1 cellular context compared by ENCODE assay signal in the genomic region with DNA sequence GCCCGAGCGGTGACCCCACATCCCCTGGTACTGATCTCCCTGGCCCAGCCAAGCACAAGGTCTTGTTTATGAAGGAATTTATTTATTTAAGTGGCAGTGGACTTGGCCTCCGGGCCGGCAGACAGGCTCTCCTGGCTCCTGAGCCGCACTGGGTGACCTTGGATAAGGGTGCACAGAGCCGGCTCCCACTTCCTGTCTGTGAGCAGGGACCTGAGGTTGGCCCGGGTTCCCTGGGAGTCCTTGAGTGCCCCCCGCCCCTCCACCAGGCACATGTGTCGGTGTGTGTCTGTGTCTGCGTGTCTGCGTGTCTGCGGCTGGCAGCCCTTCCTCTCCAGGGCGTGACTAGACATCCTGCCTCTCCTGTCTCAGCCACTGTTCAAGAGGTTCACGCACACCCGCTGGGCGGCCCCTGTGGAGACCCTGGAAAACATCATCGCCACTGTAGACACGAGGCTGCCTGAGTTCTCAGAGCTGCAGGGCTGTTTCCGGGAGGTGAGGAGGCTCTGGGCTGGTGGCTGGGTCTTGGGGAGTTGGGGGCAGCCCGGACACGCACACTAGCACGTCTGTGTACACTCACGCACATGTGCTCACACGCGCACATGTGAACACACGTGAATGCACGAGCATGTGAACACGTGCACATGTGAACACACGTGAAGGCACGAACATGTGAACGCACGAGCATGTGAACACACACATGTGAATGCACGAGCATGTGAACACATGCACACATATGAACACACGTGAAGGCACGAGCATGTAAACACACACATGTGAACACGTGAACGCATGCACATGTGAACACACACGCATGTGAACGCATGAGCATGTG.
TF ChIP-seq lines count a peak whose summit lies in the region.

No MANE protein-coding gene starts in this region.

TF ChIP-seq in HepG2, 621 proteins besides CTCF, POLR2A, EP300 and RAD21 (continued from another document):
- TF ChIP-seq, protein P1, sequence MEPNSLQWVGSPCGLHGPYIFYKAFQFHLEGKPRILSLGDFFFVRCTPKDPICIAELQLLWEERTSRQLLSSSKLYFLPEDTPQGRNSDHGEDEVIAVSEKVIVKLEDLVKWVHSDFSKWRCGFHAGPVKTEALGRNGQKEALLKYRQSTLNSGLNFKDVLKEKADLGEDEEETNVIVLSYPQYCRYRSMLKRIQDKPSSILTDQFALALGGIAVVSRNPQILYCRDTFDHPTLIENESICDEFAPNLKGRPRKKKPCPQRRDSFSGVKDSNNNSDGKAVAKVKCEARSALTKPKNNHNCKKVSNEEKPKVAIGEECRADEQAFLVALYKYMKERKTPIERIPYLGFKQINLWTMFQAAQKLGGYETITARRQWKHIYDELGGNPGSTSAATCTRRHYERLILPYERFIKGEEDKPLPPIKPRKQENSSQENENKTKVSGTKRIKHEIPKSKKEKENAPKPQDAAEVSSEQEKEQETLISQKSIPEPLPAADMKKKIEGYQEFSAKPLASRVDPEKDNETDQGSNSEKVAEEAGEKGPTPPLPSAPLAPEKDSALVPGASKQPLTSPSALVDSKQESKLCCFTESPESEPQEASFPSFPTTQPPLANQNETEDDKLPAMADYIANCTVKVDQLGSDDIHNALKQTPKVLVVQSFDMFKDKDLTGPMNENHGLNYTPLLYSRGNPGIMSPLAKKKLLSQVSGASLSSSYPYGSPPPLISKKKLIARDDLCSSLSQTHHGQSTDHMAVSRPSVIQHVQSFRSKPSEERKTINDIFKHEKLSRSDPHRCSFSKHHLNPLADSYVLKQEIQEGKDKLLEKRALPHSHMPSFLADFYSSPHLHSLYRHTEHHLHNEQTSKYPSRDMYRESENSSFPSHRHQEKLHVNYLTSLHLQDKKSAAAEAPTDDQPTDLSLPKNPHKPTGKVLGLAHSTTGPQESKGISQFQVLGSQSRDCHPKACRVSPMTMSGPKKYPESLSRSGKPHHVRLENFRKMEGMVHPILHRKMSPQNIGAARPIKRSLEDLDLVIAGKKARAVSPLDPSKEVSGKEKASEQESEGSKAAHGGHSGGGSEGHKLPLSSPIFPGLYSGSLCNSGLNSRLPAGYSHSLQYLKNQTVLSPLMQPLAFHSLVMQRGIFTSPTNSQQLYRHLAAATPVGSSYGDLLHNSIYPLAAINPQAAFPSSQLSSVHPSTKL (CRISPR knock-in tag; IDR thresholded peaks at IDR 0.05) = peak; percentile 84
- TF ChIP-seq ZNF292 (CRISPR knock-in tag; IDR thresholded peaks at IDR 0.05; ENCODE audit: borderline replicate concordance, low read depth) = 0 out of 2 replicates have a peak, but pooled peaks have one; percentile 29
- TF ChIP-seq TAF1 (CRISPR knock-in tag; IDR thresholded peaks at IDR 0.05) = no peak
- peak; percentile 35; the same call in 1 of the 2 replicates for TF ChIP-seq THAP11 (CRISPR knock-in tag; IDR thresholded peaks at IDR 0.05)
- TF ChIP-seq MAFF (IDR thresholded peaks at IDR 0.05; ENCODE audit: low read depth, low read length) = no peak
- TF ChIP-seq CBX2 (IDR thresholded peaks at IDR 0.05; ENCODE audit: low read depth, low read length) = no peak
- TF ChIP-seq CBX2 (CRISPR knock-in tag; IDR thresholded peaks at IDR 0.05; ENCODE audit: low read depth) = no peak
- TF ChIP-seq MEIS1 (CRISPR knock-in tag; IDR thresholded peaks at IDR 0.05; ENCODE audit: borderline replicate concordance) = no peak
- TF ChIP-seq ZNF615 (CRISPR knock-in tag; IDR thresholded peaks at IDR 0.05; ENCODE audit: borderline replicate concordance) = no peak
- TF ChIP-seq ZNF816 (CRISPR knock-in tag; IDR thresholded peaks at IDR 0.05; ENCODE audit: borderline replicate concordance) = no peak
- no peak for TF ChIP-seq SIX1 (CRISPR knock-in tag; IDR thresholded peaks at IDR 0.05; ENCODE audit: borderline replicate concordance)
- TF ChIP-seq, protein P2, sequence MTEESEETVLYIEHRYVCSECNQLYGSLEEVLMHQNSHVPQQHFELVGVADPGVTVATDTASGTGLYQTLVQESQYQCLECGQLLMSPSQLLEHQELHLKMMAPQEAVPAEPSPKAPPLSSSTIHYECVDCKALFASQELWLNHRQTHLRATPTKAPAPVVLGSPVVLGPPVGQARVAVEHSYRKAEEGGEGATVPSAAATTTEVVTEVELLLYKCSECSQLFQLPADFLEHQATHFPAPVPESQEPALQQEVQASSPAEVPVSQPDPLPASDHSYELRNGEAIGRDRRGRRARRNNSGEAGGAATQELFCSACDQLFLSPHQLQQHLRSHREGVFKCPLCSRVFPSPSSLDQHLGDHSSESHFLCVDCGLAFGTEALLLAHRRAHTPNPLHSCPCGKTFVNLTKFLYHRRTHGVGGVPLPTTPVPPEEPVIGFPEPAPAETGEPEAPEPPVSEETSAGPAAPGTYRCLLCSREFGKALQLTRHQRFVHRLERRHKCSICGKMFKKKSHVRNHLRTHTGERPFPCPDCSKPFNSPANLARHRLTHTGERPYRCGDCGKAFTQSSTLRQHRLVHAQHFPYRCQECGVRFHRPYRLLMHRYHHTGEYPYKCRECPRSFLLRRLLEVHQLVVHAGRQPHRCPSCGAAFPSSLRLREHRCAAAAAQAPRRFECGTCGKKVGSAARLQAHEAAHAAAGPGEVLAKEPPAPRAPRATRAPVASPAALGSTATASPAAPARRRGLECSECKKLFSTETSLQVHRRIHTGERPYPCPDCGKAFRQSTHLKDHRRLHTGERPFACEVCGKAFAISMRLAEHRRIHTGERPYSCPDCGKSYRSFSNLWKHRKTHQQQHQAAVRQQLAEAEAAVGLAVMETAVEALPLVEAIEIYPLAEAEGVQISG (CRISPR knock-in tag; IDR thresholded peaks at IDR 0.05) = 0 out of 2 replicates have a peak, but pooled peaks have one; percentile 36
- no peak for TF ChIP-seq NBN (conservative IDR thresholded peaks at IDR 0.05)
- TF ChIP-seq NCOA2 (CRISPR knock-in tag; IDR thresholded peaks at IDR 0.05) = 0 out of 2 replicates have a peak, but pooled peaks have one; percentile 14
- TF ChIP-seq, protein P3, sequence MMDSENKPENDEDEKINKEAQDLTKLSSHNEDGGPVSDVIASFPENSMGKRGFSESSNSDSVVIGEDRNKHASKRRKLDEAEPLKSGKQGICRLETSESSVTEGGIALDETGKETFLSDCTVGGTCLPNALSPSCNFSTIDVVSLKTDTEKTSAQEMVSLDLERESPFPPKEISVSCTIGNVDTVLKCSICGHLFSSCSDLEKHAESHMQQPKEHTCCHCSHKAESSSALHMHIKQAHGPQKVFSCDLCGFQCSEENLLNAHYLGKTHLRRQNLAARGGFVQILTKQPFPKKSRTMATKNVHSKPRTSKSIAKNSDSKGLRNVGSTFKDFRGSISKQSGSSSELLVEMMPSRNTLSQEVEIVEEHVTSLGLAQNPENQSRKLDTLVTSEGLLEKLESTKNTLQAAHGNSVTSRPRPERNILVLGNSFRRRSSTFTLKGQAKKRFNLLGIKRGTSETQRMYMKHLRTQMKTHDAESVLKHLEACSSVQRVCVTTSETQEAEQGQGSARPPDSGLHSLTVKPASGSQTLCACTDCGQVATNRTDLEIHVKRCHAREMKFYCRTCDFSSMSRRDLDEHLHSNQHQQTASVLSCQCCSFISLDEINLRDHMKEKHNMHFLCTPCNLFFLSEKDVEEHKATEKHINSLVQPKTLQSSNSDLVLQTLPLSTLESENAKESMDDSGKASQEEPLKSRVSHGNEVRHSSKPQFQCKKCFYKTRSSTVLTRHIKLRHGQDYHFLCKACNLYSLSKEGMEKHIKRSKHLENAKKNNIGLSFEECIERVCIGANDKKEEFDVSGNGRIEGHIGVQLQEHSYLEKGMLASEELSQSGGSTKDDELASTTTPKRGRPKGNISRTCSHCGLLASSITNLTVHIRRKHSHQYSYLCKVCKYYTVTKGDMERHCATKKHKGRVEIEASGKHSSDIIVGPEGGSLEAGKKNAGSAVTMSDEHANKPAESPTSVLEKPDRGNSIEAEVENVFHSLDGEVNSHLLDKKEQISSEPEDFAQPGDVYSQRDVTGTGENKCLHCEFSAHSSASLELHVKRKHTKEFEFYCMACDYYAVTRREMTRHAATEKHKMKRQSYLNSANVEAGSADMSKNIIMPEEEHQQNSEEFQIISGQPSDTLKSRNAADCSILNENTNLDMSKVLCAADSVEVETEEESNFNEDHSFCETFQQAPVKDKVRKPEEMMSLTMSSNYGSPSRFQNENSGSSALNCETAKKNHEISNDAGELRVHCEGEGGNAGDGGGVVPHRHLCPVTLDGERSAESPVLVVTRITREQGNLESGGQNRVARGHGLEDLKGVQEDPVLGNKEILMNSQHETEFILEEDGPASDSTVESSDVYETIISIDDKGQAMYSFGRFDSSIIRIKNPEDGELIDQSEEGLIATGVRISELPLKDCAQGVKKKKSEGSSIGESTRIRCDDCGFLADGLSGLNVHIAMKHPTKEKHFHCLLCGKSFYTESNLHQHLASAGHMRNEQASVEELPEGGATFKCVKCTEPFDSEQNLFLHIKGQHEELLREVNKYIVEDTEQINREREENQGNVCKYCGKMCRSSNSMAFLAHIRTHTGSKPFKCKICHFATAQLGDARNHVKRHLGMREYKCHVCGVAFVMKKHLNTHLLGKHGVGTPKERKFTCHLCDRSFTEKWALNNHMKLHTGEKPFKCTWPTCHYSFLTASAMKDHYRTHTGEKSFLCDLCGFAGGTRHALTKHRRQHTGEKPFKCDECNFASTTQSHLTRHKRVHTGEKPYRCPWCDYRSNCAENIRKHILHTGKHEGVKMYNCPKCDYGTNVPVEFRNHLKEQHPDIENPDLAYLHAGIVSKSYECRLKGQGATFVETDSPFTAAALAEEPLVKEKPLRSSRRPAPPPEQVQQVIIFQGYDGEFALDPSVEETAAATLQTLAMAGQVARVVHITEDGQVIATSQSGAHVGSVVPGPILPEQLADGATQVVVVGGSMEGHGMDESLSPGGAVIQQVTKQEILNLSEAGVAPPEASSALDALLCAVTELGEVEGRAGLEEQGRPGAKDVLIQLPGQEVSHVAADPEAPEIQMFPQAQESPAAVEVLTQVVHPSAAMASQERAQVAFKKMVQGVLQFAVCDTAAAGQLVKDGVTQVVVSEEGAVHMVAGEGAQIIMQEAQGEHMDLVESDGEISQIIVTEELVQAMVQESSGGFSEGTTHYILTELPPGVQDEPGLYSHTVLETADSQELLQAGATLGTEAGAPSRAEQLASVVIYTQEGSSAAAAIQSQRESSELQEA (CRISPR knock-in tag; IDR thresholded peaks at IDR 0.05; ENCODE audit: not compliant biosample characterization) = no peak
